22 cellular contexts compared by ENCODE assay signal in genomic region chr13:46388846-46389245, GRCh38. TPM values are rescaled to one million over a fixed set of nuclear protein-coding genes. Genes with fewer than 3 reads are reported as not detected.
DNase-seq lines count a peak whose midpoint lies in the region; ATAC-seq and TF ChIP-seq lines count a peak whose summit lies in the region.
"Had no signal": no experiment of that assay in that cellular context is flagged by ENCODE, and none has a peak within 500 bp of the region (broad histone marks: within the 10 kb centered on the region; RNA-seq: fewer than 3 reads in every experiment).

No MANE protein-coding gene starts in this region.

- H3K9ac ChIP-seq in OCI-LY3 (ENCODE audit: low read length) (peak overlapping the region; percentile 96), colonic mucosa (ENCODE audit: low read depth in 2 of 2, low read length in 2 of 2) (peak overlapping the region in 1 of 2 donors; percentile 73)

- H3K4me3 ChIP-seq in DOHH2 (ENCODE audit: low read length) (peak overlapping the region; percentile 94), OCI-LY3 (ENCODE audit: low read length) (peak overlapping the region; percentile 82), colonic mucosa (no peak overlapping the region), osteoblast (ENCODE audit: insufficient read depth, low read length) (no peak overlapping the region)
- H3K4me3 ChIP-seq: testis had no signal

- DNase-seq in colonic mucosa = no peak
- DNase-seq in osteoblast (ENCODE audit: insufficient read length, low spot score, missing footprints) = peak; percentile 10
- DNase-seq in dermis blood vessel endothelial cell = no peak
- DNase-seq in NCI-H2029 treated with DMSO at 0.1 percent for 48 hours (lab: John Stamatoyannopoulos, UW) = no peak
- DNase-seq in NCI-H1694 treated with DMSO at 0.1 percent for 48 hours (lab: John Stamatoyannopoulos, UW) = no peak
- DNase-seq: activated CD8-positive, alpha-beta T cell treated with anti-CD3 and anti-CD28 coated beads for 36 hours; Calu3; central memory CD4-positive, alpha-beta T cell; effector memory CD8-positive, alpha-beta T cell; islet precursor cell; KG1; mesenchymal stem cell; NCI-H1105 treated with DMSO at 0.1 percent for 48 hours; occipital lobe; stimulated activated CD4-positive, alpha-beta T cell treated with anti-CD3 and anti-CD28 coated beads, Interleukin-1b, Interleukin-23, amount 100 ng/mL, for 48 hours; testis; WERI-Rb-1 had no signal

- H3K36me3 ChIP-seq in DOHH2 (ENCODE audit: control insufficient read depth, low read length) = peaks cover 32% of the 10 kb centered on the region
- peaks cover 20% of the 10 kb centered on the region for H3K36me3 ChIP-seq in OCI-LY3 (replicated peaks; ENCODE audit: low read depth, low read length)
- no peaks in the 10 kb centered on the region for H3K36me3 ChIP-seq in colonic mucosa
- no peaks in the 10 kb centered on the region for H3K36me3 ChIP-seq in osteoblast (ENCODE audit: insufficient read depth, low read length)
- H3K36me3 ChIP-seq: WERI-Rb-1 had no signal

- H3K79me2 ChIP-seq in DOHH2 (ENCODE audit: control insufficient read depth, low read length) (peaks cover 45% of the 10 kb centered on the region), OCI-LY3 (ENCODE audit: low read length) (peaks cover 72% of the 10 kb centered on the region), osteoblast (ENCODE audit: insufficient read depth, low read length) (no peaks in the 10 kb centered on the region)

- TF ChIP-seq CTCF in DOHH2 (IDR thresholded peaks at IDR 0.05; ENCODE audit: low read depth, low read length, poor library complexity, severe bottlenecking) = no peak
- TF ChIP-seq CTCF in OCI-LY3 (IDR thresholded peaks at IDR 0.05; ENCODE audit: low read depth, low read length) = no peak
- TF ChIP-seq CTCF in colonic mucosa (IDR thresholded peaks at IDR 0.05) = no peak
- TF ChIP-seq CTCF in osteoblast (IDR thresholded peaks at IDR 0.05; ENCODE audit: extremely low read depth, low read depth, low read length) = no peak

- peaks cover 27% of the 10 kb centered on the region for H3F3A ChIP-seq in DOHH2 (ENCODE audit: control insufficient read depth, insufficient read depth)

- H3K4me2 ChIP-seq in DOHH2 (ENCODE audit: low read length) = peak overlapping the region; percentile 82
- peak overlapping the region; percentile 95 for H3K4me2 ChIP-seq in OCI-LY3 (ENCODE audit: low read length)
- H3K4me2 ChIP-seq in osteoblast (ENCODE audit: insufficient read depth, low read length) = no peak overlapping the region

- no peaks in the 10 kb centered on the region for H3K9me2 ChIP-seq in DOHH2 (replicated peaks; ENCODE audit: control insufficient read depth, low read length)

- intact Hi-C loops in colonic mucosa (cut with DNase I) = no loop called here

- no peak for ATAC-seq in HG02642 (IDR thresholded peaks at IDR 0.05; ENCODE audit: poor library complexity, unreplicated experiment)
- ATAC-seq: activated CD8-positive, alpha-beta T cell treated with anti-CD3 and anti-CD28 coated beads for 36 hours; effector memory CD8-positive, alpha-beta T cell had no signal

- H3K27me3 ChIP-seq in DOHH2 (ENCODE audit: control insufficient read depth, low read length) (peaks cover 6% of the 10 kb centered on the region), OCI-LY3 (ENCODE audit: low read depth, low read length) (no peaks in the 10 kb centered on the region), colonic mucosa (no peaks in the 10 kb centered on the region), osteoblast (ENCODE audit: insufficient read depth, low read length) (peaks cover 28% of the 10 kb centered on the region)
- H3K27me3 ChIP-seq: testis had no signal

- no peaks in the 10 kb centered on the region for H3K9me3 ChIP-seq in DOHH2 (ENCODE audit: control insufficient read depth, insufficient read depth, low read length)
- H3K9me3 ChIP-seq in OCI-LY3 (ENCODE audit: insufficient read depth, low read length) = 0 out of 2 replicates have a peak, but pooled peaks cover 3% of the 10 kb centered on the region
- no peaks in the 10 kb centered on the region for H3K9me3 ChIP-seq in colonic mucosa
- H3K9me3 ChIP-seq in osteoblast (ENCODE audit: low read depth, low read length) = no peaks in the 10 kb centered on the region
- H3K9me3 ChIP-seq: testis had no signal

- H3K4me1 ChIP-seq in DOHH2 (ENCODE audit: control insufficient read depth, low read length) (peaks cover 73% of the 10 kb centered on the region), OCI-LY3 (ENCODE audit: low read length) (peaks cover 39% of the 10 kb centered on the region), colonic mucosa (no peaks in the 10 kb centered on the region), osteoblast (ENCODE audit: insufficient read depth, low read length) (peaks cover 15% of the 10 kb centered on the region)
- H3K4me1 ChIP-seq: testis had no signal

- H2AFZ ChIP-seq in OCI-LY3 (ENCODE audit: low read depth, low read length) (0 out of 2 replicates have a peak overlapping the region, but pooled peaks have one; percentile 7), osteoblast (ENCODE audit: low read length) (no peak overlapping the region)

- H3K27ac ChIP-seq in DOHH2 (ENCODE audit: low read depth, low read length) (peak overlapping the region; percentile 95), OCI-LY3 (ENCODE audit: low read length) (peak overlapping the region; percentile 93), colonic mucosa (peak overlapping the region; percentile 61), osteoblast (ENCODE audit: low read depth, low read length) (no peak overlapping the region)
- H3K27ac ChIP-seq: WERI-Rb-1 had no signal

- H4K20me1 ChIP-seq in DOHH2 (ENCODE audit: control insufficient read depth, insufficient read depth, low read depth, low read length) = no peaks in the 10 kb centered on the region
- no peaks in the 10 kb centered on the region for H4K20me1 ChIP-seq in OCI-LY3 (ENCODE audit: insufficient read depth, low read length)
- H4K20me1 ChIP-seq in osteoblast (ENCODE audit: insufficient read depth, low read length) = no peaks in the 10 kb centered on the region

RNA-seq across cellular contexts. Expression of gene RUBCNL, which starts 1.8 kb away (rescaled TPM):
- 10 to 100 TPM; 25.6 to 29.1 TPM for total RNA-seq in colonic mucosa
- total RNA-seq in osteoblast = 6.5 and 7.4 TPM in 2 replicates
- under 0.01 and 0.05 TPM in 2 replicates for total RNA-seq in dermis blood vessel endothelial cell
- total RNA-seq: Calu3, G401, RPMI7951 had no signal

Comparison
In these comparisons a context has a peak if more than half of its experiments do, and no peak if none do; other contexts are left out.
1. H3K4me3 ChIP-seq: peak in DOHH2 (single experiment) and OCI-LY3 (single experiment); none in colonic mucosa (single experiment) and osteoblast (single experiment).